16 cellular contexts compared by ENCODE assay signal in the genomic region with DNA sequence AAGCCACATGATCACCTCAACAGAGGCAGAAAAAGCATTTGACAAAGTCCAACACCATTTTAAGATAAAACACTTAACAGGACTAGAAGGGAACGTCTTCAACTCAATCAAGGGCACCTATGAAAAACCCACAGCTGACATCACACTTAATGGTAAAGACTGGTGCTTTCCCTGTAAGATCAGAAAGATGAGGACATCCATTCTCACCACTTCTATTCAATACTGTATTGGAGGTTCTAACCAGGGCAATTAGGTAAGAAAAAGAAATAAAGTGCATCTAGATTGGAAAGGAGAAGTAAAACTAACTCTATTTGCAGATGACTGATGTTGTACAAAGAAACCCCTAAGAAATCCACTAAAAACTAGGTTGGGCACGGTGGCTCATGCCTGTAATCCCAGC.
"Had no signal": no experiment of that assay in that cellular context is flagged by ENCODE, and none has a peak within 500 bp of the region (broad histone marks: within the 10 kb centered on the region; RNA-seq: fewer than 3 reads in every experiment).

No MANE protein-coding gene starts in this region.

- ATAC-seq: activated CD8-positive, alpha-beta T cell treated with anti-CD3 and anti-CD28 coated beads for 36 hours; left lobe of liver; WTC11 had no signal

- H3K27ac Mint-ChIP-seq: activated CD8-positive, alpha-beta T cell treated with anti-CD3 and anti-CD28 coated beads for 36 hours; activated naive CD4-positive, alpha-beta T cell treated with anti-CD3 and anti-CD28 coated beads, Interleukin-2, amount 10 ng/mL, durations not matched to agents 7 days and 5 days; T-helper 2 cell treated with Interferon-gamma antibody and Interleukin-4, amounts not matched to agents 5 μg/mL and 100 μg/mL, for 36 hours; type B pancreatic cell; WTC11 had no signal

- DNase-seq: activated CD4-positive, alpha-beta T cell treated with anti-CD3 and anti-CD28 coated beads for 48 hours; activated CD8-positive, alpha-beta T cell treated with anti-CD3 and anti-CD28 coated beads for 36 hours; activated effector memory CD4-positive, alpha-beta T cell treated with Interleukin-2 at 50 U/mL for 16 hours; activated naive CD4-positive, alpha-beta T cell treated with anti-CD3 and anti-CD28 coated beads, Interleukin-2, amount 10 ng/mL, durations not matched to agents 7 days and 5 days; activated T-cell treated with anti-CD3 and anti-CD28 coated beads, Interleukin-2, amount 50 U/mL, for 48 hours; effector CD4-positive, alpha-beta T cell; kidney; midbrain; occipital lobe; stimulated activated CD4-positive, alpha-beta T cell treated with anti-CD3 and anti-CD28 coated beads, Interleukin-1b, Interleukin-23, amount 100 ng/mL, for 48 hours; SW 1271; testis had no signal

- H3K9me3 Mint-ChIP-seq: activated CD8-positive, alpha-beta T cell treated with anti-CD3 and anti-CD28 coated beads for 36 hours; activated naive CD4-positive, alpha-beta T cell treated with anti-CD3 and anti-CD28 coated beads, Interleukin-2, amount 10 ng/mL, durations not matched to agents 7 days and 5 days; T-helper 2 cell treated with Interferon-gamma antibody and Interleukin-4, amounts not matched to agents 5 μg/mL and 100 μg/mL, for 36 hours; type B pancreatic cell; WTC11 had no signal

- H3K4me3 Mint-ChIP-seq: activated CD8-positive, alpha-beta T cell treated with anti-CD3 and anti-CD28 coated beads for 36 hours; activated naive CD4-positive, alpha-beta T cell treated with anti-CD3 and anti-CD28 coated beads, Interleukin-2, amount 10 ng/mL, durations not matched to agents 7 days and 5 days; T-helper 2 cell treated with Interferon-gamma antibody and Interleukin-4, amounts not matched to agents 5 μg/mL and 100 μg/mL, for 36 hours; type B pancreatic cell; WTC11 had no signal

- H3K4me1 Mint-ChIP-seq: WTC11 had no signal

- H3K27me3 Mint-ChIP-seq: activated CD8-positive, alpha-beta T cell treated with anti-CD3 and anti-CD28 coated beads for 36 hours; activated naive CD4-positive, alpha-beta T cell treated with anti-CD3 and anti-CD28 coated beads, Interleukin-2, amount 10 ng/mL, durations not matched to agents 7 days and 5 days; type B pancreatic cell had no signal
